In the genomic region with DNA sequence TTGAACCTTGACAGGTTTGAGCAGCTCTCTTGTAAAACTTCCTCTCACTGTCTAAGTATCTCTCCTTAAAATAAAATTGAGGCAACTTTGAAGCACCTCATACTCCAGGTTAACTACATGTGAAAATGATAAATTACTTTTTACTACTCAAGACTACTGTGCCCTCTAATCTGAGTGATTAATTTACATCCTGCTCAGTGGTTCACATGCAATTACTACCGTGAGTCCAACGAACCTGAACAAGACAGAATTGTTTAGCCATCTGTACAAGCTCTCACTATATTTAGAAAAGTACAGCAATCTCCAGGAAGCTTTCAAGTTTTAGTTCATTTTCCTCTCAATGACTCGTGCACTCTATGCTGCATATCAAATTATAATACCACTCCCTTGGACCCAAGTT, we compare ENCODE assay signal across 13 cellular contexts. TPM values are rescaled to one million over a fixed set of nuclear protein-coding genes. Genes with fewer than 3 reads are reported as not detected.
DNase-seq lines count a peak whose midpoint lies in the region; ATAC-seq and TF ChIP-seq lines count a peak whose summit lies in the region.
"Had no signal": no experiment of that assay in that cellular context is flagged by ENCODE, and none has a peak within 500 bp of the region (broad histone marks: within the 10 kb centered on the region; RNA-seq: fewer than 3 reads in every experiment).

No MANE protein-coding gene starts in this region.

- intact Hi-C loops in mucosa of descending colon (cut with DNase I, micrococcal nuclease), result no loop called here

- H3K36me3 ChIP-seq in mucosa of descending colon (ENCODE audit: low read depth) (no peaks in the 10 kb centered on the region), right atrium auricular region (peaks cover 4% of the 10 kb centered on the region)
- H3K36me3 ChIP-seq: right lobe of liver, transverse colon had no signal

- H3K27me3 ChIP-seq in right atrium auricular region, result no peaks in the 10 kb centered on the region
- H3K27me3 ChIP-seq: right lobe of liver, transverse colon had no signal

- H3K27ac ChIP-seq in substantia nigra (ENCODE audit: low read depth, low read length, poor library complexity, severe bottlenecking) (peak overlapping the region; percentile 29), right atrium auricular region (no peak overlapping the region)
- H3K27ac ChIP-seq: HL-60, right lobe of liver, transverse colon had no signal

- DNase-seq in NCI-H82 (lab: John Stamatoyannopoulos, UW) (peak; percentile 22), NCI-H82 treated with DMSO at 0.1 percent for 48 hours (lab: John Stamatoyannopoulos, UW; ENCODE audit: unreplicated experiment) (no peak), NCI-H128 (lab: John Stamatoyannopoulos, UW; ENCODE audit: unreplicated experiment) (peak; percentile 22), substantia nigra (lab: John Stamatoyannopoulos, UW) (no peak), mucosa of descending colon (no peak), right atrium auricular region (ENCODE audit: low spot score) (no peak), amygdala (lab: John Stamatoyannopoulos, UW) (no peak)
- DNase-seq: aorta, right lobe of liver, transverse colon had no signal

- H3K4me3 ChIP-seq in mucosa of descending colon (no peak overlapping the region), right atrium auricular region (no peak overlapping the region)
- H3K4me3 ChIP-seq: right lobe of liver, transverse colon had no signal

- peak; percentile 66 for ATAC-seq in HG02763 (IDR thresholded peaks at IDR 0.05; ENCODE audit: unreplicated experiment)
- ATAC-seq in mucosa of descending colon, result no peak
- ATAC-seq: right lobe of liver had no signal

- no peaks in the 10 kb centered on the region for H3K4me1 ChIP-seq in mucosa of descending colon (ENCODE audit: low read depth)
- H3K4me1 ChIP-seq in right atrium auricular region, result peaks cover 0 to 7% of the 10 kb centered on the region in 2 donors
- H3K4me1 ChIP-seq: right lobe of liver, transverse colon had no signal

- TF ChIP-seq CTCF in mucosa of descending colon (IDR thresholded peaks at IDR 0.05) (no peak), right atrium auricular region (IDR thresholded peaks at IDR 0.05) (no peak)

- no peaks in the 10 kb centered on the region for H3K9me3 ChIP-seq in mucosa of descending colon
- no peaks in the 10 kb centered on the region for H3K9me3 ChIP-seq in right atrium auricular region
- H3K9me3 ChIP-seq: right lobe of liver, transverse colon had no signal

RNA-seq across cellular contexts. Expression of a gene that starts 21.2 kb away (rescaled TPM):
- 1 to 10 TPM; 2.5 to 4.8 (median 2.5) TPM for total RNA-seq in mucosa of descending colon
- 10 to 100 TPM; 35.7 to 47.8 TPM for total RNA-seq in right atrium auricular region
- total RNA-seq: OCI-LY7 had no signal

Comparison
In these comparisons a context has a peak if more than half of its experiments do, and no peak if none do; other contexts are left out.
1. DNase-seq: peak in NCI-H82 (single experiment) and NCI-H128 (single experiment); none in NCI-H82 treated with DMSO at 0.1 percent for 48 hours (single experiment), substantia nigra (0 of 49), mucosa of descending colon (0 of 3), right atrium auricular region (single experiment) and amygdala (0 of 56).
2. RNA of a gene that starts 21.2 kb away (total RNA-seq): 35.7 to 47.8 TPM in right atrium auricular region; 2.5 to 4.8 TPM in mucosa of descending colon; every median in the first group is over 4 times any median in the second.